Comparison of ENCODE assay signal across 9 cellular contexts in genomic region chr14:26841920-26842741, GRCh38.
DNase-seq lines count a peak whose midpoint lies in the region; ATAC-seq and TF ChIP-seq lines count a peak whose summit lies in the region.
"Had no signal": no experiment of that assay in that cellular context is flagged by ENCODE, and none has a peak within 500 bp of the region (broad histone marks: within the 10 kb centered on the region; RNA-seq: fewer than 3 reads in every experiment).

No MANE protein-coding gene starts in this region.

- peak; percentile 97 for ATAC-seq in RWPE2 (ENCODE audit: low read depth)
- ATAC-seq in GM18867 (IDR thresholded peaks at IDR 0.05; ENCODE audit: unreplicated experiment), result no peak

- DNase-seq in GM03348 (ENCODE audit: low spot score) (peak; percentile 78), RWPE2 (ENCODE audit: low spot score) (peak; percentile 72), glomerular endothelial cell (ENCODE audit: extremely low read depth, low read depth, low spot score) (peak; percentile 73), renal cortical epithelial cell (ENCODE audit: low read depth) (peak; percentile 100), GM19240 (ENCODE audit: insufficient read length, low spot score) (no peak), globus pallidus (ENCODE audit: low spot score) (no peak), SK-N-DZ (ENCODE audit: low spot score) (no peak)
- DNase-seq: activated CD4-positive, alpha-beta T cell treated with anti-CD3 and anti-CD28 coated beads, Interleukin-2, amount 50 U/mL, for 4 hours had no signal

- H3K4me1 ChIP-seq in RWPE2 (ENCODE audit: insufficient read depth, poor library complexity, severe bottlenecking), result peaks cover 24% of the 10 kb centered on the region

- no peak overlapping the region for H3K4me3 ChIP-seq in RWPE2 (ENCODE audit: severe bottlenecking)

- no peaks in the 10 kb centered on the region for H3K9me3 ChIP-seq in RWPE2 (ENCODE audit: severe bottlenecking)

- no peaks in the 10 kb centered on the region for H3K27me3 ChIP-seq in RWPE2 (ENCODE audit: insufficient read depth, poor library complexity, severe bottlenecking)

- no peaks in the 10 kb centered on the region for H3K36me3 ChIP-seq in RWPE2 (ENCODE audit: low read depth)

- peak overlapping the region; percentile 71 for H3K27ac ChIP-seq in RWPE2 (ENCODE audit: poor library complexity, severe bottlenecking)

- no peak for TF ChIP-seq CTCF in RWPE2 (IDR thresholded peaks at IDR 0.05; ENCODE audit: poor library complexity, severe bottlenecking)

Comparison
In these comparisons a context has a peak if more than half of its experiments do, and no peak if none do; other contexts are left out.
1. DNase-seq: peak in GM03348 (single experiment), RWPE2 (single experiment), glomerular endothelial cell (single experiment) and renal cortical epithelial cell (single experiment); none in GM19240 (single experiment), globus pallidus (single experiment) and SK-N-DZ (single experiment).